8 cellular contexts compared by ENCODE assay signal in genomic region chr19:48391100-48392005, GRCh38. TPM values are rescaled to one million over a fixed set of nuclear protein-coding genes. Genes with fewer than 3 reads are reported as not detected.
A peak's percentile ranks its signal among the peaks of the same experiment; 100 is the strongest.
DNase-seq lines count a peak whose midpoint lies in the region; ATAC-seq and TF ChIP-seq lines count a peak whose summit lies in the region.

Gene KDELR1 (minus strand): TSS chr19:48391551. CDS start chr19:48391358, 193 bp downstream.

- peak within 1 kb of the TSS; percentile 81 for H3K27ac Mint-ChIP-seq in endothelial cell (ENCODE audit: unreplicated experiment)
- peak within 1 kb of the TSS; percentile 97 for H3K27ac Mint-ChIP-seq in mesothelial cell of epicardium

- H3K9me3 Mint-ChIP-seq in endothelial cell (ENCODE audit: unreplicated experiment): peaks cover 4% of the 10 kb centered on the region
- no peaks in the 10 kb centered on the region for H3K9me3 Mint-ChIP-seq in mesothelial cell of epicardium

- peak; percentile 56 to 74 for DNase-seq in NCI-H524 (lab: John Stamatoyannopoulos, UW)
- no peak for DNase-seq in NCI-H524 treated with DMSO at 0.1 percent for 48 hours (lab: John Stamatoyannopoulos, UW)
- peak; percentile 35 to 52 for DNase-seq in NOMO-1 (lab: John Stamatoyannopoulos, UW; ENCODE audit: unreplicated experiment in 2 of 2)
- peak; percentile 96 for DNase-seq in activated CD8-positive, alpha-beta memory T cell treated with anti-CD3 and anti-CD28 coated beads, Interleukin-2, amount 50 U/mL, for 48 hours
- DNase-seq in endothelial cell (ENCODE audit: low spot score): peak; percentile 87
- DNase-seq in mesothelial cell of epicardium (ENCODE audit: low spot score in 2 of 2, unreplicated experiment in 2 of 2): peak; percentile 73 to 93
- DNase-seq in stimulated activated CD8-positive, alpha-beta memory T cell treated with anti-CD3 and anti-CD28 coated beads, Interleukin-2, amount 100 ng/mL, for 48 hours (ENCODE audit: low read depth in 2 of 2): peak; percentile 59 to 65

- H3K4me3 Mint-ChIP-seq in endothelial cell (ENCODE audit: unreplicated experiment) (peak within 1 kb of the TSS; percentile 98), mesothelial cell of epicardium (peak within 1 kb of the TSS; percentile 96)

- TF ChIP-seq CTCF in endothelial cell (IDR thresholded peaks at IDR 0.05; ENCODE audit: unreplicated experiment) (peak; percentile 82), mesothelial cell of epicardium (IDR thresholded peaks at IDR 0.05; ENCODE audit: unreplicated experiment) (peak; percentile 82)

- peak; percentile 74 for ATAC-seq in HG03108 (IDR thresholded peaks at IDR 0.05; ENCODE audit: unreplicated experiment)

- peaks cover 21% of the 10 kb centered on the region for H3K36me3 Mint-ChIP-seq in endothelial cell (ENCODE audit: low read depth, unreplicated experiment)
- peaks cover 14% of the 10 kb centered on the region for H3K36me3 Mint-ChIP-seq in mesothelial cell of epicardium

- H3K4me1 Mint-ChIP-seq in endothelial cell (ENCODE audit: unreplicated experiment) (peaks cover 13% of the 10 kb centered on the region), mesothelial cell of epicardium (peaks cover 37% of the 10 kb centered on the region)

- peaks cover 16% of the 10 kb centered on the region for H3K27me3 Mint-ChIP-seq in endothelial cell (ENCODE audit: unreplicated experiment)
- peaks cover 28% of the 10 kb centered on the region for H3K27me3 Mint-ChIP-seq in mesothelial cell of epicardium (ENCODE audit: low read depth)

RNA-seq across cellular contexts. Expression of gene KDELR1, which starts in this region (rescaled TPM):
- total RNA-seq in endothelial cell (ENCODE audit: unreplicated experiment) (325 TPM), mesothelial cell of epicardium (255 to 262 TPM (median 260 TPM) in 3 replicates)
